In genomic region chr11:76861490-76861953, GRCh38 we compare ENCODE assay signal across 8 cellular contexts. TPM values are rescaled to one million over a fixed set of nuclear protein-coding genes. Genes with fewer than 3 reads are reported as not detected.
A peak's percentile ranks its signal among the peaks of the same experiment; 100 is the strongest.
DNase-seq lines count a peak whose midpoint lies in the region; ATAC-seq and TF ChIP-seq lines count a peak whose summit lies in the region.

No MANE protein-coding gene starts in this region.

- TF ChIP-seq CTCF in DND-41 (IDR thresholded peaks at IDR 0.05; ENCODE audit: borderline replicate concordance, extremely low read depth, low read length, poor library complexity, severe bottlenecking) (no peak), OCI-LY1 (IDR thresholded peaks at IDR 0.05; ENCODE audit: low read length) (no peak), neural cell (IDR thresholded peaks at IDR 0.05; ENCODE audit: poor library complexity, severe bottlenecking) (no peak)

- no peaks in the 10 kb centered on the region for H4K20me1 ChIP-seq in DND-41 (ENCODE audit: insufficient read depth, low read length)
- H4K20me1 ChIP-seq in OCI-LY1 (ENCODE audit: insufficient read depth, low read length) = no peaks in the 10 kb centered on the region
- no peaks in the 10 kb centered on the region for H4K20me1 ChIP-seq in neural cell (ENCODE audit: insufficient read depth)

- H3K9ac ChIP-seq in DND-41 (ENCODE audit: low read depth, low read length) (peak overlapping the region; percentile 72), OCI-LY1 (ENCODE audit: low read length) (peak overlapping the region; percentile 95), neural cell (ENCODE audit: low read length) (peak overlapping the region; percentile 82)

- no peaks in the 10 kb centered on the region for H3K9me3 Mint-ChIP-seq in effector memory CD8-positive, alpha-beta T cell

- H3K9me3 ChIP-seq in DND-41 (ENCODE audit: insufficient read depth, low read length, severe bottlenecking) (no peaks in the 10 kb centered on the region), OCI-LY1 (ENCODE audit: low read length) (no peaks in the 10 kb centered on the region), neural cell (ENCODE audit: low read length) (no peaks in the 10 kb centered on the region)

- H3K27me3 ChIP-seq in DND-41 (ENCODE audit: insufficient read depth, low read length, poor library complexity) (no peaks in the 10 kb centered on the region), OCI-LY1 (ENCODE audit: insufficient read depth, low read length) (no peaks in the 10 kb centered on the region), neural cell (ENCODE audit: insufficient read depth, low read depth, low read length) (no peaks in the 10 kb centered on the region)

- H3K27ac ChIP-seq in DND-41 (ENCODE audit: low read length) (peak overlapping the region; percentile 62; the same call in 1 of the 2 replicates), OCI-LY1 (ENCODE audit: low read depth, low read length, poor library complexity, severe bottlenecking) (no peak overlapping the region), neural cell (ENCODE audit: low read length) (no peak overlapping the region)

- peak overlapping the region; percentile 82 to 83 for H3K4me3 Mint-ChIP-seq in effector memory CD8-positive, alpha-beta T cell

- DNase-seq in DND-41 (no peak), GF-D8 (lab: John Stamatoyannopoulos, UW) (no peak), NCI-H526 treated with DMSO at 0.1 percent for 48 hours (lab: John Stamatoyannopoulos, UW) (no peak)
- DNase-seq in effector memory CD8-positive, alpha-beta T cell = no peak
- no peak for DNase-seq in stimulated activated CD4-positive, alpha-beta T cell treated with anti-CD3 and anti-CD28 coated beads, Interleukin-12 subunit alpha, Interleukin-12 subunit beta, amount 100 ng/mL, for 4 hours

- H3K4me2 ChIP-seq in DND-41 (ENCODE audit: insufficient read depth, low read length) (peak overlapping the region; percentile 82), OCI-LY1 (ENCODE audit: low read length) (peak overlapping the region; percentile 75), neural cell (ENCODE audit: low read length) (peak overlapping the region; percentile 18)

- H3K36me3 Mint-ChIP-seq in effector memory CD8-positive, alpha-beta T cell (ENCODE audit: insufficient read depth) = no peaks in the 10 kb centered on the region

- no peak for TF ChIP-seq EP300 in neural cell (conservative IDR thresholded peaks at IDR 0.05; ENCODE audit: poor library complexity, severe bottlenecking)

- H3K4me3 ChIP-seq in DND-41 (ENCODE audit: low read depth in 1 of 2, low read length in 2 of 2) = peak overlapping the region; percentile 35 to 82; a peak in 3 of 4 replicates
- peak overlapping the region; percentile 96 for H3K4me3 ChIP-seq in OCI-LY1 (ENCODE audit: low read depth, low read length, poor library complexity, severe bottlenecking)
- H3K4me3 ChIP-seq in neural cell (ENCODE audit: low read length) = peak overlapping the region; percentile 94

- peaks cover 13 to 14% of the 10 kb centered on the region in 2 donors for H3K4me1 Mint-ChIP-seq in effector memory CD8-positive, alpha-beta T cell (ENCODE audit: low read depth in 2 of 2)

- H3K27ac Mint-ChIP-seq in effector memory CD8-positive, alpha-beta T cell = peak overlapping the region; percentile 83 to 87

- no peak for ATAC-seq in DND-41 (ENCODE audit: insufficient read depth, low read depth)
- no peak for ATAC-seq in effector memory CD8-positive, alpha-beta T cell (replicated peaks)
- no peak for ATAC-seq in HG03039 (IDR thresholded peaks at IDR 0.05; ENCODE audit: unreplicated experiment)

- no peaks in the 10 kb centered on the region for H3F3A ChIP-seq in OCI-LY1 (ENCODE audit: insufficient read depth, low read length)
- no peaks in the 10 kb centered on the region for H3F3A ChIP-seq in neural cell (ENCODE audit: insufficient read depth, low read length, poor library complexity, severe bottlenecking)

- no peaks in the 10 kb centered on the region for H3K36me3 ChIP-seq in DND-41 (ENCODE audit: insufficient read depth, low read length)
- no peaks in the 10 kb centered on the region for H3K36me3 ChIP-seq in OCI-LY1 (ENCODE audit: insufficient read depth, low read length)
- no peaks in the 10 kb centered on the region for H3K36me3 ChIP-seq in neural cell (ENCODE audit: insufficient read depth, low read length)

- H3K4me1 ChIP-seq in DND-41 (ENCODE audit: insufficient read depth, low read length) = peaks cover 26% of the 10 kb centered on the region
- peaks cover 18% of the 10 kb centered on the region for H3K4me1 ChIP-seq in OCI-LY1 (ENCODE audit: insufficient read depth, low read length, severe bottlenecking)

- no peaks in the 10 kb centered on the region for H3K27me3 Mint-ChIP-seq in effector memory CD8-positive, alpha-beta T cell

- no peak for TF ChIP-seq RAD21 in neural cell (conservative IDR thresholded peaks at IDR 0.05)

- H2AFZ ChIP-seq in DND-41 (ENCODE audit: low read depth, low read length) = peak overlapping the region; percentile 92
- H2AFZ ChIP-seq in OCI-LY1 (ENCODE audit: low read length) = no peak overlapping the region
- H2AFZ ChIP-seq in neural cell (ENCODE audit: low read depth, low read length) = peak overlapping the region; percentile 91

- H3K9me2 ChIP-seq in OCI-LY1 (ENCODE audit: low read depth, low read length) = no peaks in the 10 kb centered on the region
- H3K9me2 ChIP-seq in neural cell (ENCODE audit: insufficient read depth, low read length) = no peaks in the 10 kb centered on the region

- H3K79me2 ChIP-seq in DND-41 (ENCODE audit: insufficient read depth, low read length) = peaks cover 10% of the 10 kb centered on the region
- no peaks in the 10 kb centered on the region for H3K79me2 ChIP-seq in OCI-LY1 (ENCODE audit: insufficient read depth, low read length)
- peaks cover 3% of the 10 kb centered on the region for H3K79me2 ChIP-seq in neural cell (replicated peaks; ENCODE audit: insufficient read depth, low read length)

TF ChIP-seq in neural cell, 6 proteins besides CTCF, POLR2A, EP300 and RAD21:
- TF ChIP-seq POLR2AphosphoS5 (IDR thresholded peaks at IDR 0.05) (no peak), MXI1 (conservative IDR thresholded peaks at IDR 0.05; ENCODE audit: poor library complexity, severe bottlenecking) (no peak), TAF1 (IDR thresholded peaks at IDR 0.05; ENCODE audit: low read depth) (no peak), SMC3 (conservative IDR thresholded peaks at IDR 0.05; ENCODE audit: poor library complexity) (no peak), REST (IDR thresholded peaks at IDR 0.05; ENCODE audit: borderline replicate concordance) (no peak), EZH2 (IDR thresholded peaks at IDR 0.05; ENCODE audit: borderline replicate concordance, insufficient read depth, low read length, poor library complexity, severe bottlenecking) (no peak)

RNA-seq across cellular contexts. Expression of gene ACER3, which starts 0.8 kb away (rescaled TPM):
- 14.9 and 17.0 TPM in 2 replicates for polyA plus RNA-seq in neural cell
- 20.1 and 20.5 TPM in 2 replicates for polyA minus RNA-seq in neural cell

Comparison
In these comparisons a context has a peak if more than half of its experiments do, and no peak if none do; other contexts are left out.
1. H3K4me2 ChIP-seq: peak in every context shown above with its lines; median percentile 82 in DND-41; 75 in OCI-LY1; 18 in neural cell.